Comparison of ENCODE assay signal across 2 cellular contexts in the genomic region with DNA sequence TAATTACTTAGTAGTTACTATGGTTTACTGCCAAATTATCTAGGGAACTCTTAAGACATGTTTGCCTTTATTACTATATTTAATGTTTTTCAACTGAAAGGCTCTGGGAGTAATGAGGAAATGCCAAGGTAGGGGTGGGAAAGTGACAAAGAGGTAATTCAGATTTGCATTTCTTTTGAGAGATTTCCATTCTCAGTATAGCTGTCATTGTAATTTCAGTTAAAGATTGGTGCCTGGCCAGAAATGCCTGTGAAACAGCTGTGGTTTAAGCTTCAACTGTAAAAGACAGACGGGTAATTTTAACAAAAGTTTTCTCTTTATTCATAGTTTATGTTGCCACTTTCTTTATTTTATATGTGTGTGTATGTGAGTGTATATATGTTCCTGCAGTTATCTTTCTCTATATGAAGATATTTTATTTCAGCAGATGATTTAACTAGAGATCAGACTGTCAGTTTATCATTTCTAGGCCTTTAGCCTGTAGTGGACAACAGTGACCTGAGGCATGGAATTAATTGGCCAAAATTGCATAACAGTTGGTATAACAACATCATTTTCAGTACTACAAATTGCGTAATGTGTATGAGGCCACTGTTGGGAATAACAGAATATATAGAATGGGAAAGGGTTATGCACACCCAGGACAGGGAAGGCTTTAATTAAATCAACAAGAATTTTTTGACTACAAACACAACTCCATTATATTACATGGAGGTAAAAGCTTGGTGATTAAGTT.
TF ChIP-seq lines count a peak whose summit lies in the region.

No MANE protein-coding gene starts in this region.

TF ChIP-seq in SK-N-SH, 30 proteins besides CTCF, POLR2A, EP300 and RAD21 (continued from another document):
- TF ChIP-seq, protein P1, sequence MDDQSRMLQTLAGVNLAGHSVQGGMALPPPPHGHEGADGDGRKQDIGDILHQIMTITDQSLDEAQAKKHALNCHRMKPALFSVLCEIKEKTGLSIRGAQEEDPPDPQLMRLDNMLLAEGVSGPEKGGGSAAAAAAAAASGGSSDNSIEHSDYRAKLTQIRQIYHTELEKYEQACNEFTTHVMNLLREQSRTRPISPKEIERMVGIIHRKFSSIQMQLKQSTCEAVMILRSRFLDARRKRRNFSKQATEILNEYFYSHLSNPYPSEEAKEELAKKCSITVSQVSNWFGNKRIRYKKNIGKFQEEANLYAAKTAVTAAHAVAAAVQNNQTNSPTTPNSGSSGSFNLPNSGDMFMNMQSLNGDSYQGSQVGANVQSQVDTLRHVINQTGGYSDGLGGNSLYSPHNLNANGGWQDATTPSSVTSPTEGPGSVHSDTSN (IDR thresholded peaks at IDR 0.05), result no peak
- no peak for TF ChIP-seq POLR2AphosphoS5 (IDR thresholded peaks at IDR 0.05; ENCODE audit: low read depth, low read length)
- TF ChIP-seq, protein P2, sequence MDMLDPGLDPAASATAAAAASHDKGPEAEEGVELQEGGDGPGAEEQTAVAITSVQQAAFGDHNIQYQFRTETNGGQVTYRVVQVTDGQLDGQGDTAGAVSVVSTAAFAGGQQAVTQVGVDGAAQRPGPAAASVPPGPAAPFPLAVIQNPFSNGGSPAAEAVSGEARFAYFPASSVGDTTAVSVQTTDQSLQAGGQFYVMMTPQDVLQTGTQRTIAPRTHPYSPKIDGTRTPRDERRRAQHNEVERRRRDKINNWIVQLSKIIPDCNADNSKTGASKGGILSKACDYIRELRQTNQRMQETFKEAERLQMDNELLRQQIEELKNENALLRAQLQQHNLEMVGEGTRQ (IDR thresholded peaks at IDR 0.05; ENCODE audit: borderline replicate concordance, low read depth, low read length), result no peak
- TF ChIP-seq, protein P3, sequence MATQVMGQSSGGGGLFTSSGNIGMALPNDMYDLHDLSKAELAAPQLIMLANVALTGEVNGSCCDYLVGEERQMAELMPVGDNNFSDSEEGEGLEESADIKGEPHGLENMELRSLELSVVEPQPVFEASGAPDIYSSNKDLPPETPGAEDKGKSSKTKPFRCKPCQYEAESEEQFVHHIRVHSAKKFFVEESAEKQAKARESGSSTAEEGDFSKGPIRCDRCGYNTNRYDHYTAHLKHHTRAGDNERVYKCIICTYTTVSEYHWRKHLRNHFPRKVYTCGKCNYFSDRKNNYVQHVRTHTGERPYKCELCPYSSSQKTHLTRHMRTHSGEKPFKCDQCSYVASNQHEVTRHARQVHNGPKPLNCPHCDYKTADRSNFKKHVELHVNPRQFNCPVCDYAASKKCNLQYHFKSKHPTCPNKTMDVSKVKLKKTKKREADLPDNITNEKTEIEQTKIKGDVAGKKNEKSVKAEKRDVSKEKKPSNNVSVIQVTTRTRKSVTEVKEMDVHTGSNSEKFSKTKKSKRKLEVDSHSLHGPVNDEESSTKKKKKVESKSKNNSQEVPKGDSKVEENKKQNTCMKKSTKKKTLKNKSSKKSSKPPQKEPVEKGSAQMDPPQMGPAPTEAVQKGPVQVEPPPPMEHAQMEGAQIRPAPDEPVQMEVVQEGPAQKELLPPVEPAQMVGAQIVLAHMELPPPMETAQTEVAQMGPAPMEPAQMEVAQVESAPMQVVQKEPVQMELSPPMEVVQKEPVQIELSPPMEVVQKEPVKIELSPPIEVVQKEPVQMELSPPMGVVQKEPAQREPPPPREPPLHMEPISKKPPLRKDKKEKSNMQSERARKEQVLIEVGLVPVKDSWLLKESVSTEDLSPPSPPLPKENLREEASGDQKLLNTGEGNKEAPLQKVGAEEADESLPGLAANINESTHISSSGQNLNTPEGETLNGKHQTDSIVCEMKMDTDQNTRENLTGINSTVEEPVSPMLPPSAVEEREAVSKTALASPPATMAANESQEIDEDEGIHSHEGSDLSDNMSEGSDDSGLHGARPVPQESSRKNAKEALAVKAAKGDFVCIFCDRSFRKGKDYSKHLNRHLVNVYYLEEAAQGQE (IDR thresholded peaks at IDR 0.05; ENCODE audit: low read depth, low read length), result no peak
- TF ChIP-seq NRF1 (IDR thresholded peaks at IDR 0.05; ENCODE audit: low read depth, low read length), result no peak
- TF ChIP-seq ELF1 (IDR thresholded peaks at IDR 0.05), result no peak
- TF ChIP-seq RXRA (IDR thresholded peaks at IDR 0.05; ENCODE audit: borderline replicate concordance, low read depth), result no peak
- TF ChIP-seq TEAD4 (IDR thresholded peaks at IDR 0.05; ENCODE audit: borderline replicate concordance, insufficient read depth), result no peak
TF ChIP-seq in SK-N-SH: peak in this region for 2.

TF ChIP-seq in SK-N-SH treated with all-trans-retinoic acid at 6 μM for 48 hours, 23 proteins besides CTCF, POLR2A, EP300 and RAD21 (continued from another document):
- TF ChIP-seq, protein P4, sequence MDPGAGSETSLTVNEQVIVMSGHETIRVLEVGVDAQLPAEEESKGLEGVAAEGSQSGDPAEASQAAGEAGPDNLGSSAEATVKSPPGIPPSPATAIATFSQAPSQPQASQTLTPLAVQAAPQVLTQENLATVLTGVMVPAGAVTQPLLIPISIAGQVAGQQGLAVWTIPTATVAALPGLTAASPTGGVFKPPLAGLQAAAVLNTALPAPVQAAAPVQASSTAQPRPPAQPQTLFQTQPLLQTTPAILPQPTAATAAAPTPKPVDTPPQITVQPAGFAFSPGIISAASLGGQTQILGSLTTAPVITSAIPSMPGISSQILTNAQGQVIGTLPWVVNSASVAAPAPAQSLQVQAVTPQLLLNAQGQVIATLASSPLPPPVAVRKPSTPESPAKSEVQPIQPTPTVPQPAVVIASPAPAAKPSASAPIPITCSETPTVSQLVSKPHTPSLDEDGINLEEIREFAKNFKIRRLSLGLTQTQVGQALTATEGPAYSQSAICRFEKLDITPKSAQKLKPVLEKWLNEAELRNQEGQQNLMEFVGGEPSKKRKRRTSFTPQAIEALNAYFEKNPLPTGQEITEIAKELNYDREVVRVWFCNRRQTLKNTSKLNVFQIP (CRISPR knock-in tag; IDR thresholded peaks at IDR 0.05; ENCODE audit: borderline replicate concordance, low read depth), result no peak
- no peak for TF ChIP-seq ZNF8 (CRISPR knock-in tag; IDR thresholded peaks at IDR 0.05)
